14 cellular contexts compared by ENCODE assay signal in the genomic region with DNA sequence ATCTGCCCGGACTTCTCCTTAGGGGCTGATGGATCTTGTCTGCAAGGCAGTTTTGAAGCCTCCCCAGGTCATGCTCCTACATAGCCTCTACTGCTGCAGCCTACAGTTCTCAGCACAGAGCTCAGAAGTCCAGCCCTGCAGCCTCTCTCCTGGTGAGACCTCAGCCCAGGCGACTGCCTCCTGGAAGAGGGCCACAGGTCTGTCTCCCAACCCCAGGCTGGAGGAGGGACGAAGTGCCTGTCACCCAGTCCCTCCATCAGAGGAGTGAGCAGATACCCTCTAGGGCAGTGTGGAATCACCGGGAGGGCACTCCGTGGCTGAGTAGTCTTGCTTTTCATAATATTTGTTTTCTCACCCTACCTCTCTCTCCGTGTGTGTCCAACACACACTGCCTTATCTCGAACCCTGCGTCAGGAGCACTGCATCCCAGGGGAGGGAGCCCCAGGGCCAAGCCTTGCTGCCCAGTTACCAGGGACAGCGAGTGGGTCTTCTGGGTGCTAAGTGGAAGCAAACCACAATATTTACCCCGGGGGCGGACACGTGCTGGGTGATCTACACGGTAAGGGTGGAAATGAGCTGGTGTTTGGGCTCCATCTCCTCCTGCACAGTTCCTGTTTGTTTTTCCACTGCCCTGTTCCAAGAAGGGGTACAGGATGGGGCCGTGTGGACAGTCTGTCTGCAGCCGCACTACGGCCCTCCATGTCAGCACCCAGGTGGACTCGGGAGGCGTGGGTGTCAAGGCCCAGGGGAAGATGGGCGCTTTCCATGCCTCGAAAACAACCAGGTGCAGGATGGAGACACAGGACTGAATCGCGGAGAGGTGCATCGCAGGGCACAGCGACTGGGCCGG.
DNase-seq lines count a peak whose midpoint lies in the region; ATAC-seq, FAIRE-seq and TF ChIP-seq lines count a peak whose summit lies in the region.
"Had no signal": no experiment of that assay in that cellular context is flagged by ENCODE, and none has a peak within 500 bp of the region (broad histone marks: within the 10 kb centered on the region; RNA-seq: fewer than 3 reads in every experiment).

No MANE protein-coding gene starts in this region.

- no TSS peak for BruUV-seq in HepG2 (replicated peaks; lab: Mats Ljungman, UMichigan)

- peaks cover 4 to 39% of the 10 kb centered on the region in 2 experiments; a peak in 4 of 5 replicates for H3K27me3 ChIP-seq in HepG2 (ENCODE audit: control insufficient read depth in 1 of 2, insufficient read depth in 2 of 2, low read length in 2 of 2)
- no peaks in the 10 kb centered on the region for H3K27me3 ChIP-seq in testis
- peaks cover 12 to 25% (median 20%) of the 10 kb centered on the region in 3 donors for H3K27me3 ChIP-seq in gastrocnemius medialis

- peak overlapping the region; percentile 65 for H3K4me2 ChIP-seq in HepG2 (ENCODE audit: low read depth, low read length)

- POLR2A ChIA-PET in HepG2 (lab: Yijun Ruan, JAX) = no interaction called here

- no peaks in the 10 kb centered on the region for H4K20me1 ChIP-seq in HepG2 (ENCODE audit: insufficient read depth, low read length)

- TF ChIP-seq CTCF in coronary artery (IDR thresholded peaks at IDR 0.05) = no peak
- no peak for TF ChIP-seq CTCF in HepG2 (CRISPR knock-in tag; IDR thresholded peaks at IDR 0.05)
- no peak for TF ChIP-seq CTCF in testis (IDR thresholded peaks at IDR 0.05)
- TF ChIP-seq CTCF in gastrocnemius medialis (IDR thresholded peaks at IDR 0.05 in 4 of 5, conservative IDR thresholded peaks at IDR 0.05 in 1 of 5) = no peak

- DNase-seq in NCI-H1092 treated with DMSO at 0.1 percent for 48 hours (lab: John Stamatoyannopoulos, UW) (peak; percentile 1), NCI-H1092 (lab: John Stamatoyannopoulos, UW) (no peak), coronary artery (ENCODE audit: low spot score) (no peak), HepG2 (ENCODE audit: low spot score) (no peak), testis (no peak), gastrocnemius medialis (no peak), SIG-M5 (lab: John Stamatoyannopoulos, UW) (no peak)
- no peak for DNase-seq in activated CD4-positive, alpha-beta T cell treated with anti-CD3 and anti-CD28 coated beads for 48 hours
- DNase-seq: activated T-cell treated with anti-CD3 and anti-CD28 coated beads, Interleukin-2, amount 50 U/mL, for 72 hours; foreskin keratinocyte; MV-4-11; naive thymus-derived CD8-positive, alpha-beta T cell; NCI-H226 had no signal

- H3K9ac ChIP-seq in HepG2 (ENCODE audit: insufficient read depth, low read depth, low read length) = no peak overlapping the region

- no peak overlapping the region for H3K27ac ChIP-seq in coronary artery
- no peak overlapping the region for H3K27ac ChIP-seq in HepG2 (ENCODE audit: extremely low read length, insufficient read depth, low read length)
- peak overlapping the region; percentile 92 to 94 for H3K27ac ChIP-seq in testis
- no peak overlapping the region for H3K27ac ChIP-seq in gastrocnemius medialis
- H3K27ac ChIP-seq: foreskin keratinocyte had no signal

- H3K4me1 ChIP-seq in HepG2 (ENCODE audit: insufficient read depth, low read length) (peaks cover 29% of the 10 kb centered on the region), testis (peaks cover 36% of the 10 kb centered on the region), gastrocnemius medialis (peaks cover 0 to 6% of the 10 kb centered on the region in 2 donors)
- H3K4me1 ChIP-seq: foreskin keratinocyte had no signal

- intact Hi-C loops in HepG2 (cut with micrococcal nuclease; ENCODE audit: unreplicated experiment) (no loop called here), testis (cut with DNase I; ENCODE audit: low total_unique reads) (no loop called here), gastrocnemius medialis (cut with DNase I; ENCODE audit: low total_unique reads) (no loop called here)

- WGBS in HepG2 (ENCODE audit: low lambda C conversion rate) = 11% methylated on average over 13 of the region's 25 CpGs
- 27 to 28% methylated on average over 18 to 25 of the region's 25 CpGs for WGBS in testis, 2 donors

- no peak for FAIRE-seq in HepG2 (lab: Jason Lieb, UNC)
- FAIRE-seq: small intestine had no signal

- TF ChIP-seq POLR2A in HepG2 (IDR thresholded peaks at IDR 0.05; ENCODE audit: insufficient read depth in 1 of 2, low read depth in 2 of 2, low read length in 2 of 2) = no peak
- no peak for TF ChIP-seq POLR2A in testis (IDR thresholded peaks at IDR 0.05)
- no peak for TF ChIP-seq POLR2A in gastrocnemius medialis (IDR thresholded peaks at IDR 0.05)

- TF ChIP-seq EP300 in HepG2 (IDR thresholded peaks at IDR 0.05; ENCODE audit: low read depth in 2 of 2, low read length in 2 of 2) (no peak), HepG2 (CRISPR knock-in tag; IDR thresholded peaks at IDR 0.05; ENCODE audit: borderline replicate concordance) (no peak)

- in situ Hi-C loops in HepG2 (cut with HindIII; ENCODE audit: extremely low pct_ligation_motif_present, low pct_unique_long_range_greater_than_20kb) (no loop called here), gastrocnemius medialis (cut with MboI; ENCODE audit: low sequenced_read_pairs in 4 of 4) (no loop called here)

- no peaks in the 10 kb centered on the region for H3K79me2 ChIP-seq in HepG2 (ENCODE audit: insufficient read depth, low read length)

- ATAC-seq in HepG2 (peak; percentile 55), gastrocnemius medialis (no peak)
- ATAC-seq: activated T-cell treated with anti-CD3 and anti-CD28 coated beads, Interleukin-2, amount 50 U/mL, for 72 hours; naive thymus-derived CD8-positive, alpha-beta T cell had no signal

- H3K9me3 ChIP-seq in HepG2 (ENCODE audit: low read length) (no peaks in the 10 kb centered on the region), testis (no peaks in the 10 kb centered on the region), gastrocnemius medialis (no peaks in the 10 kb centered on the region)

- no peak overlapping the region for H2AFZ ChIP-seq in HepG2 (ENCODE audit: low read length)

- CTCF ChIA-PET in HepG2 (lab: Yijun Ruan, JAX; ENCODE audit: low intra/inter-chr PET ratio, low total read pairs) = no interaction called here

- H3K36me3 ChIP-seq in HepG2 (replicated peaks in 1 of 2; ENCODE audit: control insufficient read depth in 1 of 2, insufficient read depth in 2 of 2, low read length in 2 of 2) (no peaks in the 10 kb centered on the region), testis (ENCODE audit: low read depth, missing control alignments) (no peaks in the 10 kb centered on the region), gastrocnemius medialis (no peaks in the 10 kb centered on the region)

- H3K4me3 ChIP-seq in coronary artery = peak overlapping the region; percentile 58
- peak overlapping the region in 2 of 3 experiments; percentile 25 to 36; a peak in 3 of 6 replicates for H3K4me3 ChIP-seq in HepG2 (replicated peaks in 1 of 3; ENCODE audit: insufficient read depth in 1 of 3, low read depth in 2 of 3, low read length in 3 of 3)
- H3K4me3 ChIP-seq in testis = peak overlapping the region; percentile 50 to 63
- peak overlapping the region in 2 of 4 donors; percentile 16 to 32 for H3K4me3 ChIP-seq in gastrocnemius medialis

- no peak for TF ChIP-seq RAD21 in HepG2 (CRISPR knock-in tag; IDR thresholded peaks at IDR 0.05)

TF ChIP-seq in HepG2, 621 proteins besides CTCF, POLR2A, EP300 and RAD21 (continues in another document):
- no peak for TF ChIP-seq ZNF292 (CRISPR knock-in tag; IDR thresholded peaks at IDR 0.05; ENCODE audit: borderline replicate concordance, low read depth)
- no peak for TF ChIP-seq ARNT (IDR thresholded peaks at IDR 0.05)
- TF ChIP-seq ZNF629 (CRISPR knock-in tag; conservative IDR thresholded peaks at IDR 0.05) = no peak
- no peak for TF ChIP-seq RCOR2 (CRISPR knock-in tag; IDR thresholded peaks at IDR 0.05)
- TF ChIP-seq ZNF33B (CRISPR knock-in tag; IDR thresholded peaks at IDR 0.05) = 0 out of 2 replicates have a peak, but pooled peaks have one; percentile 34
- no peak for TF ChIP-seq ONECUT2 (CRISPR knock-in tag; IDR thresholded peaks at IDR 0.05)
- no peak for TF ChIP-seq NR1H2 (CRISPR knock-in tag; IDR thresholded peaks at IDR 0.05; ENCODE audit: borderline replicate concordance, low read depth)
- TF ChIP-seq, protein P1, sequence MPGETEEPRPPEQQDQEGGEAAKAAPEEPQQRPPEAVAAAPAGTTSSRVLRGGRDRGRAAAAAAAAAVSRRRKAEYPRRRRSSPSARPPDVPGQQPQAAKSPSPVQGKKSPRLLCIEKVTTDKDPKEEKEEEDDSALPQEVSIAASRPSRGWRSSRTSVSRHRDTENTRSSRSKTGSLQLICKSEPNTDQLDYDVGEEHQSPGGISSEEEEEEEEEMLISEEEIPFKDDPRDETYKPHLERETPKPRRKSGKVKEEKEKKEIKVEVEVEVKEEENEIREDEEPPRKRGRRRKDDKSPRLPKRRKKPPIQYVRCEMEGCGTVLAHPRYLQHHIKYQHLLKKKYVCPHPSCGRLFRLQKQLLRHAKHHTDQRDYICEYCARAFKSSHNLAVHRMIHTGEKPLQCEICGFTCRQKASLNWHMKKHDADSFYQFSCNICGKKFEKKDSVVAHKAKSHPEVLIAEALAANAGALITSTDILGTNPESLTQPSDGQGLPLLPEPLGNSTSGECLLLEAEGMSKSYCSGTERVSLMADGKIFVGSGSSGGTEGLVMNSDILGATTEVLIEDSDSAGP (CRISPR knock-in tag; IDR thresholded peaks at IDR 0.05; ENCODE audit: borderline replicate concordance) = peak; percentile 29; the same call in 1 of the 2 replicates
- TF ChIP-seq MLLT10 (CRISPR knock-in tag; IDR thresholded peaks at IDR 0.05) = no peak
- TF ChIP-seq, protein P2, sequence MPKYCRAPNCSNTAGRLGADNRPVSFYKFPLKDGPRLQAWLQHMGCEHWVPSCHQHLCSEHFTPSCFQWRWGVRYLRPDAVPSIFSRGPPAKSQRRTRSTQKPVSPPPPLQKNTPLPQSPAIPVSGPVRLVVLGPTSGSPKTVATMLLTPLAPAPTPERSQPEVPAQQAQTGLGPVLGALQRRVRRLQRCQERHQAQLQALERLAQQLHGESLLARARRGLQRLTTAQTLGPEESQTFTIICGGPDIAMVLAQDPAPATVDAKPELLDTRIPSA (CRISPR knock-in tag; IDR thresholded peaks at IDR 0.05; ENCODE audit: borderline replicate concordance) = no peak
- no peak for TF ChIP-seq SAP130 (CRISPR knock-in tag; IDR thresholded peaks at IDR 0.05; ENCODE audit: low read depth)

Comparison
In these comparisons a context has a peak if more than half of its experiments do, and no peak if none do; other contexts are left out.
1. H3K27ac ChIP-seq: peak in testis (2 of 2); none in coronary artery (0 of 2), HepG2 (single experiment) and gastrocnemius medialis (0 of 4).